10 cellular contexts compared by ENCODE assay signal in the genomic region with DNA sequence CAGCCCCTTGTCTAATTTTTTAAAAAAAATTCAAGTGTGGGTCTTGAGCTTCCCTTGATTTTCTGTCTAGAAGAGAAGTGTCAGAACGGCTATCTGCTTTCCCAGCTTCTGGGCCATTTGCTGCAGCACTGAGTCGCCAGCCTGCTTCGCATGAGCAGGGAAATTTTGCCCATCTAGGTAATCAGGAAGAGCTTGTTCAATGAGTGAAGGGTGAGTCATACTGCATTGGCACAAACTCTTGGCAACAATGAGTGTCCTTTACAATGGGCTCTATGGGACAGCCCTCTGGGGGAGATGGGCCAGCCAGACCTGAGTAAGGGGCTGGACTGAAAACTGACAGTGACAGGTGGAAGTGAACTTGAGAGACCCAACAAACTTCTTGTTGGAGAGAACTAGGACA. TPM values are rescaled to one million over a fixed set of nuclear protein-coding genes. Genes with fewer than 3 reads are reported as not detected.
A peak's percentile ranks its signal among the peaks of the same experiment; 100 is the strongest.
DNase-seq lines count a peak whose midpoint lies in the region; TF ChIP-seq lines count a peak whose summit lies in the region.
"Had no signal": no experiment of that assay in that cellular context is flagged by ENCODE, and none has a peak within 500 bp of the region (broad histone marks: within the 10 kb centered on the region; RNA-seq: fewer than 3 reads in every experiment).

No MANE protein-coding gene starts in this region.

- TF ChIP-seq CTCF in epithelial cell of proximal tubule (conservative IDR thresholded peaks at IDR 0.05; ENCODE audit: low read depth, low read length) = no peak

- peaks cover 69% of the 10 kb centered on the region for H3K36me3 Mint-ChIP-seq in activated CD4-positive, alpha-beta T cell treated with anti-CD3 and anti-CD28 coated beads, Interleukin-2, amount 10 ng/mL, durations not matched to agents 7 days and 5 days (ENCODE audit: low read depth)
- peaks cover 27% of the 10 kb centered on the region for H3K36me3 Mint-ChIP-seq in stimulated activated naive CD8-positive, alpha-beta T cell treated with anti-CD3 and anti-CD28 coated beads, Interleukin-15, Interleukin-2, amounts not matched to agents 100 ng/mL and 50 ng/mL, for 24 hours (ENCODE audit: low read depth)

- peaks cover 83% of the 10 kb centered on the region for H3K4me1 Mint-ChIP-seq in activated CD4-positive, alpha-beta T cell treated with anti-CD3 and anti-CD28 coated beads, Interleukin-2, amount 10 ng/mL, durations not matched to agents 7 days and 5 days
- peaks cover 83% of the 10 kb centered on the region for H3K4me1 Mint-ChIP-seq in stimulated activated naive CD8-positive, alpha-beta T cell treated with anti-CD3 and anti-CD28 coated beads, Interleukin-15, Interleukin-2, amounts not matched to agents 100 ng/mL and 50 ng/mL, for 24 hours (ENCODE audit: low read depth)

- CTCF ChIA-PET in activated CD4-positive, alpha-beta T cell treated with anti-CD3 and anti-CD28 coated beads, Interleukin-2, amount 10 ng/mL, durations not matched to agents 7 days and 5 days (lab: Charles Lee) = interaction anchor here (0.6 to 2.9 kb wide), 6 partner anchors 8 to 1124 kb away, joined by 3 to 20 read pairs (median 4); no protein-coding TSS in a partner anchor
- CTCF ChIA-PET in HEK293T (lab: Yijun Ruan, JAX) = interaction anchor here (0.8 kb wide), 1 partner anchor 50 kb away, joined by 3 read pairs; a partner anchor contains a TSS

- DNase-seq in activated effector memory CD4-positive, alpha-beta T cell treated with anti-CD3 and anti-CD28 coated beads, Interleukin-2, amount 50 U/mL, for 16 hours = peak; percentile 70
- DNase-seq in activated effector memory CD4-positive, alpha-beta T cell treated with Interleukin-2 at 50 U/mL for 16 hours = no peak
- DNase-seq in activated CD4-positive, alpha-beta T cell treated with anti-CD3 and anti-CD28 coated beads, Interleukin-2, amount 10 ng/mL, durations not matched to agents 7 days and 5 days = no peak
- DNase-seq in epithelial cell of proximal tubule (ENCODE audit: low read depth) = peak; percentile 43
- DNase-seq in NCI-H2227 (lab: John Stamatoyannopoulos, UW; ENCODE audit: unreplicated experiment) = no peak
- DNase-seq in C1 segment of cervical spinal cord (lab: John Stamatoyannopoulos, UW) = no peak
- DNase-seq in HEK293T (ENCODE audit: extremely low spot score) = no peak
- DNase-seq: effector CD4-positive, alpha-beta T cell had no signal

- peak overlapping the region; percentile 88 for H3K27ac Mint-ChIP-seq in activated CD4-positive, alpha-beta T cell treated with anti-CD3 and anti-CD28 coated beads, Interleukin-2, amount 10 ng/mL, durations not matched to agents 7 days and 5 days
- H3K27ac Mint-ChIP-seq in stimulated activated naive CD8-positive, alpha-beta T cell treated with anti-CD3 and anti-CD28 coated beads, Interleukin-15, Interleukin-2, amounts not matched to agents 100 ng/mL and 50 ng/mL, for 24 hours = peak overlapping the region; percentile 67

- no peak overlapping the region for H3K4me3 ChIP-seq in epithelial cell of proximal tubule (ENCODE audit: low read depth, low read length)
- H3K4me3 ChIP-seq: PC-9 had no signal

- peak overlapping the region; percentile 36 for H3K4me3 Mint-ChIP-seq in activated CD4-positive, alpha-beta T cell treated with anti-CD3 and anti-CD28 coated beads, Interleukin-2, amount 10 ng/mL, durations not matched to agents 7 days and 5 days
- H3K4me3 Mint-ChIP-seq in stimulated activated naive CD8-positive, alpha-beta T cell treated with anti-CD3 and anti-CD28 coated beads, Interleukin-15, Interleukin-2, amounts not matched to agents 100 ng/mL and 50 ng/mL, for 24 hours = no peak overlapping the region

- H3K27me3 Mint-ChIP-seq in activated CD4-positive, alpha-beta T cell treated with anti-CD3 and anti-CD28 coated beads, Interleukin-2, amount 10 ng/mL, durations not matched to agents 7 days and 5 days = no peaks in the 10 kb centered on the region
- no peaks in the 10 kb centered on the region for H3K27me3 Mint-ChIP-seq in stimulated activated naive CD8-positive, alpha-beta T cell treated with anti-CD3 and anti-CD28 coated beads, Interleukin-15, Interleukin-2, amounts not matched to agents 100 ng/mL and 50 ng/mL, for 24 hours

- POLR2A ChIA-PET in activated CD4-positive, alpha-beta T cell treated with anti-CD3 and anti-CD28 coated beads, Interleukin-2, amount 10 ng/mL, durations not matched to agents 7 days and 5 days (lab: Charles Lee) = interaction anchor here (0.6 kb wide), 1 partner anchor 12 kb away, joined by 9 read pairs; no protein-coding TSS in a partner anchor
- POLR2A ChIA-PET in HEK293T (lab: Yijun Ruan, JAX) = no interaction called here

- peaks cover 27% of the 10 kb centered on the region for H3K9me3 Mint-ChIP-seq in activated CD4-positive, alpha-beta T cell treated with anti-CD3 and anti-CD28 coated beads, Interleukin-2, amount 10 ng/mL, durations not matched to agents 7 days and 5 days
- no peaks in the 10 kb centered on the region for H3K9me3 Mint-ChIP-seq in stimulated activated naive CD8-positive, alpha-beta T cell treated with anti-CD3 and anti-CD28 coated beads, Interleukin-15, Interleukin-2, amounts not matched to agents 100 ng/mL and 50 ng/mL, for 24 hours

TF ChIP-seq in HEK293T, 16 proteins besides CTCF, POLR2A, EP300 and RAD21:
- TF ChIP-seq LEF1 (IDR thresholded peaks at IDR 0.05; ENCODE audit: borderline replicate concordance) (no peak), HDGF (IDR thresholded peaks at IDR 0.05; ENCODE audit: borderline replicate concordance) (no peak), ELF4 (IDR thresholded peaks at IDR 0.05) (no peak), NFRKB (IDR thresholded peaks at IDR 0.05) (no peak), FOXM1 (IDR thresholded peaks at IDR 0.05; ENCODE audit: borderline replicate concordance) (no peak), FOXA1 (IDR thresholded peaks at IDR 0.05) (no peak), CTBP1 (IDR thresholded peaks at IDR 0.05; ENCODE audit: borderline replicate concordance) (no peak), ZNF384 (IDR thresholded peaks at IDR 0.05) (no peak), ARNT (IDR thresholded peaks at IDR 0.05) (no peak), FOXK2 (IDR thresholded peaks at IDR 0.05) (no peak)
- TF ChIP-seq, protein P1, sequence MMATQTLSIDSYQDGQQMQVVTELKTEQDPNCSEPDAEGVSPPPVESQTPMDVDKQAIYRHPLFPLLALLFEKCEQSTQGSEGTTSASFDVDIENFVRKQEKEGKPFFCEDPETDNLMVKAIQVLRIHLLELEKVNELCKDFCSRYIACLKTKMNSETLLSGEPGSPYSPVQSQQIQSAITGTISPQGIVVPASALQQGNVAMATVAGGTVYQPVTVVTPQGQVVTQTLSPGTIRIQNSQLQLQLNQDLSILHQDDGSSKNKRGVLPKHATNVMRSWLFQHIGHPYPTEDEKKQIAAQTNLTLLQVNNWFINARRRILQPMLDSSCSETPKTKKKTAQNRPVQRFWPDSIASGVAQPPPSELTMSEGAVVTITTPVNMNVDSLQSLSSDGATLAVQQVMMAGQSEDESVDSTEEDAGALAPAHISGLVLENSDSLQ (IDR thresholded peaks at IDR 0.05) = no peak

RNA-seq across cellular contexts. Expression of a gene that starts 2.4 kb away (rescaled TPM):
- 100 to 1,000 TPM in 1 of 2 experiments, 10 to 100 TPM in 1; 89.6 to 101 TPM for total RNA-seq in activated CD4-positive, alpha-beta T cell treated with anti-CD3 and anti-CD28 coated beads, Interleukin-2, amount 10 ng/mL, durations not matched to agents 7 days and 5 days
- 14.1 and 17.4 TPM in 2 replicates for total RNA-seq in epithelial cell of proximal tubule

RNA-seq across cellular contexts. Expression of a gene that starts 37.3 kb away (rescaled TPM):
- total RNA-seq in activated CD4-positive, alpha-beta T cell treated with anti-CD3 and anti-CD28 coated beads, Interleukin-2, amount 10 ng/mL, durations not matched to agents 7 days and 5 days = 100 to 1,000 TPM; 100 to 101 TPM
- under 0.01 and 0.65 TPM in 2 replicates for total RNA-seq in epithelial cell of proximal tubule
- total RNA-seq: PC-9 had no signal

RNA-seq across cellular contexts. Expression of a gene that starts 49.1 kb away (rescaled TPM):
- 10 to 100 TPM; 94.3 to 96.0 TPM for total RNA-seq in activated CD4-positive, alpha-beta T cell treated with anti-CD3 and anti-CD28 coated beads, Interleukin-2, amount 10 ng/mL, durations not matched to agents 7 days and 5 days
- total RNA-seq in epithelial cell of proximal tubule = 4.3 and 4.6 TPM in 2 replicates
- total RNA-seq: PC-9 had no signal

Comparison
In these comparisons a context has a peak if more than half of its experiments do, and no peak if none do; other contexts are left out.
1. DNase-seq: peak in activated effector memory CD4-positive, alpha-beta T cell treated with anti-CD3 and anti-CD28 coated beads, Interleukin-2, amount 50 U/mL, for 16 hours (single experiment) and epithelial cell of proximal tubule (single experiment); none in activated effector memory CD4-positive, alpha-beta T cell treated with Interleukin-2 at 50 U/mL for 16 hours (single experiment), activated CD4-positive, alpha-beta T cell treated with anti-CD3 and anti-CD28 coated beads, Interleukin-2, amount 10 ng/mL, durations not matched to agents 7 days and 5 days (single experiment), NCI-H2227 (single experiment), C1 segment of cervical spinal cord (0 of 14) and HEK293T (single experiment).
2. RNA of a gene that starts 37.3 kb away (total RNA-seq): 100 to 101 TPM in activated CD4-positive, alpha-beta T cell treated with anti-CD3 and anti-CD28 coated beads, Interleukin-2, amount 10 ng/mL, durations not matched to agents 7 days and 5 days; under 0.01 to 0.65 TPM in epithelial cell of proximal tubule; every median in the first group is over 10 times any median in the second.
3. RNA of a gene that starts 49.1 kb away (total RNA-seq): 94.3 to 96.0 TPM in activated CD4-positive, alpha-beta T cell treated with anti-CD3 and anti-CD28 coated beads, Interleukin-2, amount 10 ng/mL, durations not matched to agents 7 days and 5 days; 4.3 to 4.6 TPM in epithelial cell of proximal tubule; every median in the first group is over 10 times any median in the second.